Comparison of ENCODE assay signal across 21 cellular contexts in genomic region chr10:3747984-3748383, GRCh38. TPM values are rescaled to one million over a fixed set of nuclear protein-coding genes. Genes with fewer than 3 reads are reported as not detected.
DNase-seq lines count a peak whose midpoint lies in the region; ATAC-seq and TF ChIP-seq lines count a peak whose summit lies in the region.
"Had no signal": no experiment of that assay in that cellular context is flagged by ENCODE, and none has a peak within 500 bp of the region (broad histone marks: within the 10 kb centered on the region; RNA-seq: fewer than 3 reads in every experiment).

No MANE protein-coding gene starts in this region.

- H3K27me3 ChIP-seq in left ventricle myocardium inferior (ENCODE audit: low read depth): no peaks in the 10 kb centered on the region
- H3K27me3 ChIP-seq in spleen (replicated peaks in 1 of 7): no peaks in the 10 kb centered on the region
- H3K27me3 ChIP-seq: breast epithelium had no signal

- DNase-seq in Right ventricle myocardium inferior (ENCODE audit: missing footprints) (no peak), cardiac septum (ENCODE audit: low spot score) (no peak), left ventricle myocardium inferior (no peak), pulmonary artery endothelial cell (ENCODE audit: low read depth, low spot score) (peak; percentile 37), spleen (no peak), posterior cingulate gyrus (no peak), AML-193 (lab: John Stamatoyannopoulos, UW) (no peak)
- no peak for DNase-seq in natural killer cell treated with Interleukin-12 subunit alpha and Interleukin-12 subunit beta and Interleukin-15 and Interleukin-18, amount 100 ng/mL, for 72 hours (ENCODE audit: low spot score)
- DNase-seq: activated CD4-positive, alpha-beta T cell treated with anti-CD3 and anti-CD28 coated beads, Interleukin-2, amount 10 ng/mL, durations not matched to agents 7 days and 5 days; activated T-cell treated with anti-CD3 and anti-CD28 coated beads, Interleukin-2, amount 50 U/mL, for 4 hours; DND-41; effector memory CD8-positive, alpha-beta T cell; foreskin fibroblast; HCEC 1CT; NCI-H1694; NCI-H226; nephron progenitor cell; SK-N-SH had no signal

- TF ChIP-seq POLR2A in spleen (IDR thresholded peaks at IDR 0.05): no peak

- H3K9me3 ChIP-seq in left ventricle myocardium inferior (replicated peaks) (no peaks in the 10 kb centered on the region), spleen (no peaks in the 10 kb centered on the region)
- H3K9me3 ChIP-seq: breast epithelium, SK-N-SH had no signal

- no peak overlapping the region for H3K4me3 Mint-ChIP-seq in natural killer cell treated with Interleukin-12 subunit alpha and Interleukin-12 subunit beta and Interleukin-15 and Interleukin-18, amount 100 ng/mL, for 72 hours
- H3K4me3 Mint-ChIP-seq: activated CD4-positive, alpha-beta T cell treated with anti-CD3 and anti-CD28 coated beads, Interleukin-2, amount 10 ng/mL, durations not matched to agents 7 days and 5 days; activated naive CD8-positive, alpha-beta T cell; activated T-cell treated with anti-CD3 and anti-CD28 coated beads, Interleukin-2, amount 50 U/mL, for 4 hours; effector memory CD8-positive, alpha-beta T cell; memory B cell had no signal

- H3K36me3 ChIP-seq in left ventricle myocardium inferior (no peaks in the 10 kb centered on the region), spleen (no peaks in the 10 kb centered on the region)
- H3K36me3 ChIP-seq: breast epithelium had no signal

- no peaks in the 10 kb centered on the region for H3K36me3 Mint-ChIP-seq in natural killer cell treated with Interleukin-12 subunit alpha and Interleukin-12 subunit beta and Interleukin-15 and Interleukin-18, amount 100 ng/mL, for 72 hours
- H3K36me3 Mint-ChIP-seq: activated naive CD8-positive, alpha-beta T cell; memory B cell had no signal

- no peaks in the 10 kb centered on the region for H3K27me3 Mint-ChIP-seq in natural killer cell treated with Interleukin-12 subunit alpha and Interleukin-12 subunit beta and Interleukin-15 and Interleukin-18, amount 100 ng/mL, for 72 hours
- H3K27me3 Mint-ChIP-seq: activated naive CD8-positive, alpha-beta T cell; effector memory CD8-positive, alpha-beta T cell had no signal

- intact Hi-C loops in Right ventricle myocardium inferior (cut with DNase I): loop anchor here (5.0 kb wide), 1 partner anchor 236 kb away; no protein-coding TSS in a partner anchor
- intact Hi-C loops in cardiac septum (cut with DNase I): no loop called here
- intact Hi-C loops in left ventricle myocardium inferior (cut with micrococcal nuclease): no loop called here
- intact Hi-C loops in spleen (cut with DNase I; ENCODE audit: low total_unique reads): no loop called here
- intact Hi-C loops in posterior cingulate gyrus (cut with DNase I): no loop called here

- TF ChIP-seq CTCF in left ventricle myocardium inferior (IDR thresholded peaks at IDR 0.05; ENCODE audit: borderline replicate concordance) (no peak), spleen (IDR thresholded peaks at IDR 0.05 in 8 of 11, conservative IDR thresholded peaks at IDR 0.05 in 3 of 11) (no peak)

- H3K4me1 Mint-ChIP-seq in natural killer cell treated with Interleukin-12 subunit alpha and Interleukin-12 subunit beta and Interleukin-15 and Interleukin-18, amount 100 ng/mL, for 72 hours (ENCODE audit: low read depth in 2 of 2): peaks cover 0 to 16% of the 10 kb centered on the region in 2 donors

- H3K27ac ChIP-seq in left ventricle myocardium inferior (replicated peaks) (peak overlapping the region; percentile 86), spleen (no peak overlapping the region)

- no peaks in the 10 kb centered on the region for H3K9me3 Mint-ChIP-seq in natural killer cell treated with Interleukin-12 subunit alpha and Interleukin-12 subunit beta and Interleukin-15 and Interleukin-18, amount 100 ng/mL, for 72 hours
- H3K9me3 Mint-ChIP-seq: activated CD4-positive, alpha-beta T cell treated with anti-CD3 and anti-CD28 coated beads, Interleukin-2, amount 10 ng/mL, durations not matched to agents 7 days and 5 days; activated T-cell treated with anti-CD3 and anti-CD28 coated beads, Interleukin-2, amount 50 U/mL, for 4 hours; effector memory CD8-positive, alpha-beta T cell; memory B cell had no signal

- WGBS in spleen, 5 donors: 78 to 88% (median 84%) methylated on average over 6 of the region's 6 CpGs

- peak overlapping the region; percentile 40 for H3K4me3 ChIP-seq in left ventricle myocardium inferior
- no peak overlapping the region for H3K4me3 ChIP-seq in spleen

- H3K4me1 ChIP-seq in left ventricle myocardium inferior: peaks cover 50% of the 10 kb centered on the region
- peaks cover 7 to 33% (median 12%) of the 10 kb centered on the region in 6 donors for H3K4me1 ChIP-seq in spleen
- H3K4me1 ChIP-seq: breast epithelium had no signal

- peak; percentile 38 for ATAC-seq in Right ventricle myocardium inferior
- ATAC-seq in natural killer cell treated with Interleukin-12 subunit alpha and Interleukin-12 subunit beta and Interleukin-15 and Interleukin-18, amount 100 ng/mL, for 72 hours: no peak
- ATAC-seq: activated T-cell treated with anti-CD3 and anti-CD28 coated beads, Interleukin-2, amount 50 U/mL, for 4 hours; effector memory CD8-positive, alpha-beta T cell had no signal

- H3K27ac Mint-ChIP-seq in natural killer cell treated with Interleukin-12 subunit alpha and Interleukin-12 subunit beta and Interleukin-15 and Interleukin-18, amount 100 ng/mL, for 72 hours: no peak overlapping the region
- H3K27ac Mint-ChIP-seq: activated CD4-positive, alpha-beta T cell treated with anti-CD3 and anti-CD28 coated beads, Interleukin-2, amount 10 ng/mL, durations not matched to agents 7 days and 5 days; activated naive CD8-positive, alpha-beta T cell; effector memory CD8-positive, alpha-beta T cell; memory B cell had no signal

RNA-seq across cellular contexts. Expression of gene KLF6, which starts 37.0 kb away (rescaled TPM):
- total RNA-seq in Right ventricle myocardium inferior (68.4 TPM), cardiac septum (83.1 TPM), left ventricle myocardium inferior (43.8 TPM), pulmonary artery endothelial cell (141 and 142 TPM in 2 replicates), spleen (100 to 1,000 TPM in 5 of 7 donors, 10 to 100 TPM in 2; 65.0 to 211 (median 135) TPM)
- 10 to 100 TPM; 18.8 to 26.6 (median 19.6) TPM for polyA plus RNA-seq in spleen
- total RNA-seq in natural killer cell treated with Interleukin-12 subunit alpha and Interleukin-12 subunit beta and Interleukin-15 and Interleukin-18, amount 100 ng/mL, for 72 hours: 100 to 1,000 TPM; 225 to 236 TPM
